Comparison of ENCODE assay signal across 14 cellular contexts in the genomic region with DNA sequence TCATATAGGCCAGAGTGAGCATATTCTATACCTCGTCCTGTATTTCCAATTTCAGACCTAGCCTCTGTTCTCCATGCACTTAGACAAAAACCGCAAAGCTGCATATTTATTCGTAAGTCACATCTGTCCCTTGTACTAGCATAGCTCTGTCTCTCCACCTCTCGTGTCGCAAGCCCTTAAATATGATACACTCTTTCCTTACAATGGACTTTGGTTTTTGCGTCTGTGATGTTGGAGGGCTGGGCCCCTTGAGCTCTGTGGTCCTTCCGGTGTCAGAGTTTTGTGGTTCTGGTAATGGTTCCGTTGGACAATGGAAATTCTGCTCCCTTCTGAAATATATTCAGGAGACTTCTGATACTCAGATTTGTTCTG. TPM values are rescaled to one million over a fixed set of nuclear protein-coding genes. Genes with fewer than 3 reads are reported as not detected.
DNase-seq lines count a peak whose midpoint lies in the region; ATAC-seq and TF ChIP-seq lines count a peak whose summit lies in the region.
"Had no signal": no experiment of that assay in that cellular context is flagged by ENCODE, and none has a peak within 500 bp of the region (broad histone marks: within the 10 kb centered on the region; RNA-seq: fewer than 3 reads in every experiment).

No MANE protein-coding gene starts in this region.

- peak overlapping the region; percentile 75 for H3K4me3 Mint-ChIP-seq in activated T-cell treated with anti-CD3 and anti-CD28 coated beads, Interleukin-2, amount 50 U/mL, for 4 hours
- H3K4me3 Mint-ChIP-seq in T-helper 1 cell treated with Interleukin-12 subunit alpha and Interleukin-12 subunit beta and Interleukin-4 antibody, amounts not matched to agents 30 μg/mL and 1 μg/mL, for 36 hours, result peak overlapping the region; percentile 78
- H3K4me3 Mint-ChIP-seq in central memory CD8-positive, alpha-beta T cell, result peak overlapping the region; percentile 83
- H3K4me3 Mint-ChIP-seq in stimulated activated naive CD8-positive, alpha-beta T cell treated with anti-CD3 and anti-CD28 coated beads, Interleukin-15, Interleukin-2, amounts not matched to agents 100 ng/mL and 50 ng/mL, for 24 hours, result peak overlapping the region; percentile 83
- H3K4me3 Mint-ChIP-seq: HFFc6, mesothelial cell of epicardium had no signal

- ATAC-seq in activated T-cell treated with anti-CD3 and anti-CD28 coated beads, Interleukin-2, amount 50 U/mL, for 4 hours, result no peak
- ATAC-seq in central memory CD8-positive, alpha-beta T cell (replicated peaks; ENCODE audit: extremely low read depth, poor library complexity, severe bottlenecking), result no peak

- no peaks in the 10 kb centered on the region for H3K27me3 ChIP-seq in PC-9 (ENCODE audit: insufficient read depth, low read depth)
- H3K27me3 ChIP-seq: foreskin keratinocyte, neutrophil had no signal

- BruUV-seq in PC-9 (replicated peaks; lab: Mats Ljungman, UMichigan), result no TSS peak

- H3K27ac ChIP-seq in PC-9, result no peak overlapping the region
- H3K27ac ChIP-seq: foreskin keratinocyte, neutrophil had no signal

- H3K79me2 ChIP-seq in PC-9 (ENCODE audit: low read depth), result peaks cover 91% of the 10 kb centered on the region

- DNase-seq in activated T-cell treated with anti-CD3 and anti-CD28 coated beads, Interleukin-2, amount 50 U/mL, for 4 hours, result no peak
- DNase-seq in activated T-cell treated with anti-CD3 and anti-CD28 coated beads for 4 hours (no peak), GM10266 (ENCODE audit: extremely low spot score) (no peak), HCEC 1CT (no peak), PC-9 (no peak)
- DNase-seq in central memory CD8-positive, alpha-beta T cell (ENCODE audit: low spot score in 2 of 2), result no peak
- DNase-seq: HFFc6, NCI-H1436 treated with DMSO at 0.1 percent for 48 hours, NCI-H2227 treated with DMSO at 0.1 percent for 48 hours had no signal

- no peaks in the 10 kb centered on the region for H3K9me3 ChIP-seq in PC-9 (ENCODE audit: insufficient read depth, low read depth)
- H3K9me3 ChIP-seq: neutrophil had no signal

- H3K9me3 Mint-ChIP-seq in activated T-cell treated with anti-CD3 and anti-CD28 coated beads, Interleukin-2, amount 50 U/mL, for 4 hours, result no peaks in the 10 kb centered on the region
- H3K9me3 Mint-ChIP-seq in T-helper 1 cell treated with Interleukin-12 subunit alpha and Interleukin-12 subunit beta and Interleukin-4 antibody, amounts not matched to agents 30 μg/mL and 1 μg/mL, for 36 hours, result no peaks in the 10 kb centered on the region
- H3K9me3 Mint-ChIP-seq in central memory CD8-positive, alpha-beta T cell, result no peaks in the 10 kb centered on the region
- no peaks in the 10 kb centered on the region for H3K9me3 Mint-ChIP-seq in stimulated activated naive CD8-positive, alpha-beta T cell treated with anti-CD3 and anti-CD28 coated beads, Interleukin-15, Interleukin-2, amounts not matched to agents 100 ng/mL and 50 ng/mL, for 24 hours
- H3K9me3 Mint-ChIP-seq: HFFc6, mesothelial cell of epicardium had no signal

- no peaks in the 10 kb centered on the region; the same call in none of the 2 replicates for H3F3A ChIP-seq in PC-9 (ENCODE audit: insufficient read depth, low read depth)

- H3K4me2 ChIP-seq in PC-9, result no peak overlapping the region

- no peak overlapping the region for H2AFZ ChIP-seq in PC-9

- peaks cover 16% of the 10 kb centered on the region for H3K36me3 Mint-ChIP-seq in activated T-cell treated with anti-CD3 and anti-CD28 coated beads, Interleukin-2, amount 50 U/mL, for 4 hours (ENCODE audit: insufficient read depth)
- H3K36me3 Mint-ChIP-seq in T-helper 1 cell treated with Interleukin-12 subunit alpha and Interleukin-12 subunit beta and Interleukin-4 antibody, amounts not matched to agents 30 μg/mL and 1 μg/mL, for 36 hours (ENCODE audit: low read depth), result peaks cover 24% of the 10 kb centered on the region
- H3K36me3 Mint-ChIP-seq in central memory CD8-positive, alpha-beta T cell (ENCODE audit: insufficient read depth), result peaks cover 51% of the 10 kb centered on the region
- peaks cover 45% of the 10 kb centered on the region for H3K36me3 Mint-ChIP-seq in stimulated activated naive CD8-positive, alpha-beta T cell treated with anti-CD3 and anti-CD28 coated beads, Interleukin-15, Interleukin-2, amounts not matched to agents 100 ng/mL and 50 ng/mL, for 24 hours (ENCODE audit: low read depth)
- H3K36me3 Mint-ChIP-seq: mesothelial cell of epicardium had no signal

- POLR2A ChIA-PET in PC-9 (lab: Charles Lee; ENCODE audit: unreplicated experiment), result no interaction called here

- H3K4me1 Mint-ChIP-seq in activated T-cell treated with anti-CD3 and anti-CD28 coated beads, Interleukin-2, amount 50 U/mL, for 4 hours (ENCODE audit: low read depth), result peaks cover 82% of the 10 kb centered on the region
- H3K4me1 Mint-ChIP-seq in T-helper 1 cell treated with Interleukin-12 subunit alpha and Interleukin-12 subunit beta and Interleukin-4 antibody, amounts not matched to agents 30 μg/mL and 1 μg/mL, for 36 hours (ENCODE audit: low read depth), result peaks cover 70% of the 10 kb centered on the region
- peaks cover 76% of the 10 kb centered on the region for H3K4me1 Mint-ChIP-seq in central memory CD8-positive, alpha-beta T cell
- peaks cover 91% of the 10 kb centered on the region for H3K4me1 Mint-ChIP-seq in stimulated activated naive CD8-positive, alpha-beta T cell treated with anti-CD3 and anti-CD28 coated beads, Interleukin-15, Interleukin-2, amounts not matched to agents 100 ng/mL and 50 ng/mL, for 24 hours (ENCODE audit: low read depth)

- H3K36me3 ChIP-seq in PC-9 (ENCODE audit: low read depth), result 0 out of 2 replicates have a peak, but pooled peaks cover under 1% of the 10 kb centered on the region
- H3K36me3 ChIP-seq: neutrophil had no signal

- peak overlapping the region; percentile 94 for H3K27ac Mint-ChIP-seq in T-helper 1 cell treated with Interleukin-12 subunit alpha and Interleukin-12 subunit beta and Interleukin-4 antibody, amounts not matched to agents 30 μg/mL and 1 μg/mL, for 36 hours
- peak overlapping the region; percentile 91 for H3K27ac Mint-ChIP-seq in central memory CD8-positive, alpha-beta T cell (ENCODE audit: low read depth)
- H3K27ac Mint-ChIP-seq in stimulated activated naive CD8-positive, alpha-beta T cell treated with anti-CD3 and anti-CD28 coated beads, Interleukin-15, Interleukin-2, amounts not matched to agents 100 ng/mL and 50 ng/mL, for 24 hours, result peak overlapping the region; percentile 100
- H3K27ac Mint-ChIP-seq: HFFc6, mesothelial cell of epicardium had no signal

- CTCF ChIA-PET in PC-9 (lab: Charles Lee), result no interaction called here

- no peaks in the 10 kb centered on the region; the same call in 1 of the 2 replicates for H4K20me1 ChIP-seq in PC-9 (ENCODE audit: insufficient read depth)

- peaks cover 17% of the 10 kb centered on the region for H3K4me1 ChIP-seq in PC-9 (replicated peaks; ENCODE audit: insufficient read depth)
- H3K4me1 ChIP-seq: foreskin keratinocyte had no signal

- TF ChIP-seq CTCF in GM10266 (IDR thresholded peaks at IDR 0.05; ENCODE audit: control insufficient read depth, insufficient read depth, low read depth, missing control alignments) (no peak), PC-9 (conservative IDR thresholded peaks at IDR 0.05) (no peak)

- no peaks in the 10 kb centered on the region for H3K27me3 Mint-ChIP-seq in activated T-cell treated with anti-CD3 and anti-CD28 coated beads, Interleukin-2, amount 50 U/mL, for 4 hours (ENCODE audit: low read depth)
- no peaks in the 10 kb centered on the region for H3K27me3 Mint-ChIP-seq in T-helper 1 cell treated with Interleukin-12 subunit alpha and Interleukin-12 subunit beta and Interleukin-4 antibody, amounts not matched to agents 30 μg/mL and 1 μg/mL, for 36 hours (ENCODE audit: low read depth)
- H3K27me3 Mint-ChIP-seq in central memory CD8-positive, alpha-beta T cell, result no peaks in the 10 kb centered on the region
- no peaks in the 10 kb centered on the region for H3K27me3 Mint-ChIP-seq in stimulated activated naive CD8-positive, alpha-beta T cell treated with anti-CD3 and anti-CD28 coated beads, Interleukin-15, Interleukin-2, amounts not matched to agents 100 ng/mL and 50 ng/mL, for 24 hours

- H3K9me2 ChIP-seq in PC-9 (ENCODE audit: insufficient read depth), result no peaks in the 10 kb centered on the region

- no peak overlapping the region for H3K4me3 ChIP-seq in PC-9

- intact Hi-C loops in PC-9 (cut with micrococcal nuclease; ENCODE audit: unreplicated experiment), result no loop called here

RNA-seq across cellular contexts. Expression of a gene that starts 11.3 kb away (rescaled TPM):
- total RNA-seq in activated T-cell treated with anti-CD3 and anti-CD28 coated beads, Interleukin-2, amount 50 U/mL, for 4 hours, result 100 to 1,000 TPM; 109 to 141 (median 134) TPM
- 32.4 and 49.8 TPM in 2 replicates for total RNA-seq in PC-9 (2021)

RNA-seq across cellular contexts. Expression of a gene that starts 51.5 kb away (rescaled TPM):
- total RNA-seq in activated T-cell treated with anti-CD3 and anti-CD28 coated beads, Interleukin-2, amount 50 U/mL, for 4 hours, result 1 to 10 TPM; 1.1 to 1.5 (median 1.3) TPM
- total RNA-seq in PC-9 (2021), result 15.2 and 19.6 TPM in 2 replicates
- total RNA-seq: HFFc6 had no signal
